In the genomic region with DNA sequence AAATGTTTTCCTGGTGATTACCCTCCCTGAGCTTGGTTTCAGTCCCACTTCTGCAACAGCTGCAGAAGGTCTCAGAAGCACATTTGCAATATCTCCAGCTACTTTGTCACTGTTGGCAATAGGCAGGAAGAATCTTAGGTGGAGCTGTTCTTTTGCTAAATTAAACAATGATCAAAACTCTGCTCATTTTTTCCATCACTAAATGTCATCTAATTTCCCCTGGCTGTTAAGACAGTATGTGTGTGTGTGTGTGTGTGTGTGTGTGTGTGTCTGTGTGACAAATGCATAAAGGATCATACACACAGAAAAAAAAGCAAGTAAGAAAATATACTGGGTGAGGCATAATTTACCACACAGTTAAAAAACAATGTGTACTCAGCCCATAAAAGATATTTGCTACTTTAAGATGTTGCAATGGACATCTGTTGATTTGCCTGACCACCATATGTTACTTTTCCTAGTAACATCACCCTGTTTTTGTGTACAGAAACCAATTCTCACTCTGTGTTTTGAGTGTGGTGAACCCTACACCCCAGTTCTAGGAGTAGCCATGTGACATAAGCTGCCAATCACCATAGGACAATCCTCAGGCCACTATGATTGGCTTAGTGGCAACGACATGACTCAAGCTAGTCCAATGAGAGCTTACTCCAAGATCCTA, we compare ENCODE assay signal across 8 cellular contexts.
DNase-seq lines count a peak whose midpoint lies in the region; ATAC-seq and TF ChIP-seq lines count a peak whose summit lies in the region.

No MANE protein-coding gene starts in this region.

- DNase-seq in LHCN-M2 (ENCODE audit: low read depth): peak; percentile 96
- peak; percentile 69 for DNase-seq in fibroblast of villous mesenchyme (ENCODE audit: low read depth)
- peak; percentile 16 for DNase-seq in stimulated activated naive B cell treated with anti-CD40 and anti-IgM and Interleukin-4, amounts not matched to agents 10 μg/mL and 1 μg/mL and 100 μg/mL, for 72 hours
- no peak for DNase-seq in activated CD8-positive, alpha-beta memory T cell treated with anti-CD3 and anti-CD28 coated beads, Interleukin-2, amount 50 U/mL, for 4 hours
- no peak for DNase-seq in activated CD4-positive, alpha-beta T cell treated with anti-CD3 and anti-CD28 coated beads for 48 hours

- TF ChIP-seq CTCF in fibroblast of villous mesenchyme (IDR thresholded peaks at IDR 0.05; ENCODE audit: insufficient read depth, low read depth, low read length): no peak

- ATAC-seq in GM21390 (IDR thresholded peaks at IDR 0.05; ENCODE audit: unreplicated experiment): peak; percentile 38
- ATAC-seq in stimulated activated naive B cell treated with anti-CD40 and anti-IgM and Interleukin-4, amounts not matched to agents 10 μg/mL and 1 μg/mL and 100 μg/mL, for 72 hours (replicated peaks): peak; percentile 39 to 57
- ATAC-seq in GM18873 (IDR thresholded peaks at IDR 0.05; ENCODE audit: low FRiP score, unreplicated experiment): no peak
- ATAC-seq in HG03139 (IDR thresholded peaks at IDR 0.05; ENCODE audit: unreplicated experiment): no peak

- peaks cover 0 to 3% of the 10 kb centered on the region in 2 donors for H3K36me3 Mint-ChIP-seq in stimulated activated naive B cell treated with anti-CD40 and anti-IgM and Interleukin-4, amounts not matched to agents 10 μg/mL and 1 μg/mL and 100 μg/mL, for 72 hours

- peak overlapping the region; percentile 56 for H3K27ac Mint-ChIP-seq in stimulated activated naive B cell treated with anti-CD40 and anti-IgM and Interleukin-4, amounts not matched to agents 10 μg/mL and 1 μg/mL and 100 μg/mL, for 72 hours

- H3K9me3 Mint-ChIP-seq in stimulated activated naive B cell treated with anti-CD40 and anti-IgM and Interleukin-4, amounts not matched to agents 10 μg/mL and 1 μg/mL and 100 μg/mL, for 72 hours: peaks cover 5 to 7% of the 10 kb centered on the region in 2 donors

- no peak overlapping the region for H3K4me3 ChIP-seq in fibroblast of villous mesenchyme (ENCODE audit: low read depth, low read length)

- no peaks in the 10 kb centered on the region for H3K27me3 Mint-ChIP-seq in stimulated activated naive B cell treated with anti-CD40 and anti-IgM and Interleukin-4, amounts not matched to agents 10 μg/mL and 1 μg/mL and 100 μg/mL, for 72 hours

- H3K4me1 Mint-ChIP-seq in stimulated activated naive B cell treated with anti-CD40 and anti-IgM and Interleukin-4, amounts not matched to agents 10 μg/mL and 1 μg/mL and 100 μg/mL, for 72 hours: peaks cover 39 to 52% of the 10 kb centered on the region in 2 donors

- H3K4me3 Mint-ChIP-seq in stimulated activated naive B cell treated with anti-CD40 and anti-IgM and Interleukin-4, amounts not matched to agents 10 μg/mL and 1 μg/mL and 100 μg/mL, for 72 hours: no peak overlapping the region

Comparison
In these comparisons a context has a peak if more than half of its experiments do, and no peak if none do; other contexts are left out.
1. ATAC-seq: peak in GM21390 (single experiment) and stimulated activated naive B cell treated with anti-CD40 and anti-IgM and Interleukin-4, amounts not matched to agents 10 μg/mL and 1 μg/mL and 100 μg/mL, for 72 hours (2 of 2); none in GM18873 (single experiment) and HG03139 (single experiment).
2. DNase-seq: peak in LHCN-M2 (single experiment), fibroblast of villous mesenchyme (single experiment) and stimulated activated naive B cell treated with anti-CD40 and anti-IgM and Interleukin-4, amounts not matched to agents 10 μg/mL and 1 μg/mL and 100 μg/mL, for 72 hours (single experiment); none in activated CD8-positive, alpha-beta memory T cell treated with anti-CD3 and anti-CD28 coated beads, Interleukin-2, amount 50 U/mL, for 4 hours (single experiment) and activated CD4-positive, alpha-beta T cell treated with anti-CD3 and anti-CD28 coated beads for 48 hours (single experiment).